Comparison of ENCODE assay signal across 1 cellular context in genomic region chr17:7841622-7842379, GRCh38.
TF ChIP-seq lines count a peak whose summit lies in the region.

No MANE protein-coding gene starts in this region.

TF ChIP-seq in HepG2, 621 proteins besides CTCF, POLR2A, EP300 and RAD21 (continued from another document and continues in another):
- TF ChIP-seq ZNF318 (CRISPR knock-in tag; IDR thresholded peaks at IDR 0.05) (peak; percentile 63; the same call in 1 of the 2 replicates), KDM2A (CRISPR knock-in tag; IDR thresholded peaks at IDR 0.05; ENCODE audit: borderline replicate concordance, low read depth) (peak; percentile 85; the same call in 1 of the 2 replicates), ATM (IDR thresholded peaks at IDR 0.05; ENCODE audit: borderline replicate concordance) (no peak), HNF4A (CRISPR knock-in tag; IDR thresholded peaks at IDR 0.05) (peak; percentile 53), KLF6 (CRISPR knock-in tag; IDR thresholded peaks at IDR 0.05) (peak; percentile 35; the same call in 1 of the 2 replicates), POLR2AphosphoS5 (IDR thresholded peaks at IDR 0.05; ENCODE audit: low read depth, low read length) (peak; percentile 45; the same call in 1 of the 2 replicates), ZBTB7B (CRISPR knock-in tag; IDR thresholded peaks at IDR 0.05) (0 out of 2 replicates have a peak, but pooled peaks have one; percentile 25), ASH2L (IDR thresholded peaks at IDR 0.05; ENCODE audit: insufficient read length, low read depth, low read length) (peak; percentile 77), MED1 (CRISPR knock-in tag; IDR thresholded peaks at IDR 0.05) (peak; percentile 34; the same call in 1 of the 2 replicates), CC2D1A (CRISPR knock-in tag; IDR thresholded peaks at IDR 0.05) (no peak), AGO1 (IDR thresholded peaks at IDR 0.05; ENCODE audit: low read depth, low read length, poor library complexity, severe bottlenecking) (peak; percentile 71), ZNF451 (CRISPR knock-in tag; IDR thresholded peaks at IDR 0.05) (0 out of 2 replicates have a peak, but pooled peaks have one; percentile 51), MXI1 (IDR thresholded peaks at IDR 0.05; ENCODE audit: borderline replicate concordance, low read depth, low read length) (peak; percentile 69; the same call in 1 of the 3 replicates), ZNF629 (CRISPR knock-in tag; conservative IDR thresholded peaks at IDR 0.05) (no peak), ZNF543 (CRISPR knock-in tag; IDR thresholded peaks at IDR 0.05) (0 out of 2 replicates have a peak, but pooled peaks have one; percentile 4), RNF2 (conservative IDR thresholded peaks at IDR 0.05; ENCODE audit: low read depth) (no peak), ATF1 (CRISPR knock-in tag; IDR thresholded peaks at IDR 0.05) (peak; percentile 14; the same call in 1 of the 2 replicates), ZNF687 (CRISPR knock-in tag; IDR thresholded peaks at IDR 0.05) (peak; percentile 65; the same call in 1 of the 2 replicates), U2AF1 (optimal IDR thresholded peaks at IDR 0.05; ENCODE audit: low read depth, low read length) (peak; percentile 14), ZBTB40 (IDR thresholded peaks at IDR 0.05) (no peak), ZBTB40 (CRISPR knock-in tag; IDR thresholded peaks at IDR 0.05) (0 out of 2 replicates have a peak, but pooled peaks have one; percentile 36), RCOR2 (CRISPR knock-in tag; IDR thresholded peaks at IDR 0.05) (no peak), ZNF446 (CRISPR knock-in tag; IDR thresholded peaks at IDR 0.05) (0 out of 2 replicates have a peak, but pooled peaks have one; percentile 9), ISL2 (CRISPR knock-in tag; IDR thresholded peaks at IDR 0.05) (peak; percentile 25; the same call in 1 of the 2 replicates), YY1 (IDR thresholded peaks at IDR 0.05; ENCODE audit: insufficient read depth, insufficient replicate concordance, low read depth, low read length) (peak; percentile 23), SPEN (CRISPR knock-in tag; IDR thresholded peaks at IDR 0.05; ENCODE audit: low read depth) (peak; percentile 3), SALL2 (CRISPR knock-in tag; IDR thresholded peaks at IDR 0.05) (no peak), MBD4 (IDR thresholded peaks at IDR 0.05; ENCODE audit: borderline replicate concordance, low read length) (no peak), ZNF510 (CRISPR knock-in tag; IDR thresholded peaks at IDR 0.05; ENCODE audit: low read depth) (0 out of 2 replicates have a peak, but pooled peaks have one; percentile 64), ZHX1 (CRISPR knock-in tag; IDR thresholded peaks at IDR 0.05; ENCODE audit: low read depth) (no peak), POLR2G (IDR thresholded peaks at IDR 0.05; ENCODE audit: low read depth, low read length) (peak; percentile 65)
